In genomic region chr7:35749548-35749947, GRCh38 we compare ENCODE assay signal across 15 cellular contexts. TPM values are rescaled to one million over a fixed set of nuclear protein-coding genes. Genes with fewer than 3 reads are reported as not detected.
A peak's percentile ranks its signal among the peaks of the same experiment; 100 is the strongest.
DNase-seq lines count a peak whose midpoint lies in the region; ATAC-seq and TF ChIP-seq lines count a peak whose summit lies in the region.
"Had no signal": no experiment of that assay in that cellular context is flagged by ENCODE, and none has a peak within 500 bp of the region (broad histone marks: within the 10 kb centered on the region; RNA-seq: fewer than 3 reads in every experiment).

No MANE protein-coding gene starts in this region.

- WGBS in testis, 2 donors, result 35 to 55% methylated on average over 2 of the region's 2 CpGs

- H3K4me1 ChIP-seq in left lung, result no peaks in the 10 kb centered on the region
- H3K4me1 ChIP-seq in testis, result peaks cover under 1% of the 10 kb centered on the region
- H3K4me1 ChIP-seq: breast epithelium had no signal

- peak; percentile 12 for DNase-seq in NCI-H69 (lab: John Stamatoyannopoulos, UW)
- peak; percentile 39 for DNase-seq in epidermal melanocyte (ENCODE audit: insufficient read length, low spot score)
- DNase-seq in left lung, result no peak
- peak; percentile 40 for DNase-seq in testis
- no peak for DNase-seq in cortex of kidney (lab: John Stamatoyannopoulos, UW)
- DNase-seq in UCSD-AML1 (lab: John Stamatoyannopoulos, UW; ENCODE audit: unreplicated experiment), result no peak
- DNase-seq: activated CD4-positive, alpha-beta T cell treated with anti-CD3 and anti-CD28 coated beads for 4 hours; effector CD8-positive, alpha-beta T cell; H9; mammary epithelial cell; NCI-H146; NCI-H510A treated with DMSO at 0.1 percent for 48 hours had no signal

- no peak overlapping the region for H3K4me3 ChIP-seq in left lung
- H3K4me3 ChIP-seq in testis, result no peak overlapping the region
- H3K4me3 ChIP-seq: breast epithelium, SK-N-MC had no signal

- TF ChIP-seq POLR2A in testis (IDR thresholded peaks at IDR 0.05), result no peak

- no peaks in the 10 kb centered on the region for H3K36me3 ChIP-seq in left lung
- H3K36me3 ChIP-seq in testis (ENCODE audit: low read depth, missing control alignments), result no peaks in the 10 kb centered on the region
- H3K36me3 ChIP-seq: breast epithelium had no signal

- intact Hi-C loops in left lung (cut with DNase I) (no loop called here), testis (cut with DNase I; ENCODE audit: low total_unique reads) (no loop called here)

- H3K27me3 ChIP-seq in left lung (no peaks in the 10 kb centered on the region), testis (no peaks in the 10 kb centered on the region)
- H3K27me3 ChIP-seq: breast epithelium had no signal

- H3K27ac ChIP-seq in left lung (no peak overlapping the region), testis (no peak overlapping the region)
- H3K27ac ChIP-seq: breast epithelium, SK-N-MC had no signal

- H3K9me3 ChIP-seq in left lung, result no peaks in the 10 kb centered on the region
- no peaks in the 10 kb centered on the region for H3K9me3 ChIP-seq in testis
- H3K9me3 ChIP-seq: breast epithelium had no signal

- ATAC-seq in left lung (peak; percentile 63), HG03097 (IDR thresholded peaks at IDR 0.05; ENCODE audit: low FRiP score, unreplicated experiment) (no peak)

- no peak for TF ChIP-seq CTCF in left lung (IDR thresholded peaks at IDR 0.05)
- TF ChIP-seq CTCF in testis (IDR thresholded peaks at IDR 0.05), result no peak

RNA-seq across cellular contexts. Expression of gene SEPTIN7, which starts 51.3 kb away (rescaled TPM):
- 100 to 1,000 TPM; 174 to 192 TPM for total RNA-seq in left lung
- 100 to 1,000 TPM; 182 to 194 TPM for total RNA-seq in testis
- 137 TPM for polyA plus RNA-seq in testis (ENCODE audit: insufficient read depth, low read depth, low replicate concordance)

RNA-seq across cellular contexts. Expression of gene HERPUD2, which starts 54.6 kb away (rescaled TPM):
- total RNA-seq in left lung, result 10 to 100 TPM; 31.3 to 31.6 TPM
- 10 to 100 TPM; 63.5 to 78.4 TPM for total RNA-seq in testis
- 51.7 TPM for polyA plus RNA-seq in testis (ENCODE audit: insufficient read depth, low read depth, low replicate concordance)

Comparison
In these comparisons a context has a peak if more than half of its experiments do, and no peak if none do; other contexts are left out.
1. DNase-seq: peak in NCI-H69 (single experiment), epidermal melanocyte (single experiment) and testis (single experiment); none in left lung (0 of 2), cortex of kidney (single experiment) and UCSD-AML1 (single experiment).